In the genomic region with DNA sequence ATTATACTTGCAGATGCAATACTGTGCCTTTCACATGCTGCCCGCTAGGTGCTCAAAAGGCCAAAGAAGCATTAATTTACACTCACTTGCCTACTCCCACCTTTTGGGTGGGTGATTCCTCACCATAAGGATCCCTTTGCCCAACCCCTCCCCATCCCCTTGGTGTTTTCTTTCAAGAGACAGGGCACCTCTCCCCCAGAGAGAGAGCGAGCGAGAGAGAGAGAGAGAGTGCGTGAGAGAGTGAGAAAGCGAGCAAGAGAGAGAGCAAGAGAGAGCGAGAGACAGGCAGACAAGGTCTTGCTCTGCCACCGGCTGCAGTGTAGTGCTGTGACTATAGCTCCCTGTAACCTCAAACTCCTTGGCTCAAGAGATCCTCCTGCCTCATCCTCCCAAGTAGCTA, we compare ENCODE assay signal across 1 cellular context.
TF ChIP-seq lines count a peak whose summit lies in the region.

No MANE protein-coding gene starts in this region.

TF ChIP-seq in GM23338, 12 proteins besides CTCF, POLR2A, EP300 and RAD21 (continued from another document):
- TF ChIP-seq JUNB (IDR thresholded peaks at IDR 0.05; ENCODE audit: unreplicated experiment) (no peak), CREB1 (CRISPR knock-in tag; IDR thresholded peaks at IDR 0.05; ENCODE audit: low read depth) (no peak)
